In genomic region chr6:158233214-158233795, GRCh38 we compare ENCODE assay signal across 1 cellular context.
TF ChIP-seq lines count a peak whose summit lies in the region.

No MANE protein-coding gene starts in this region.

TF ChIP-seq in HepG2, 621 proteins besides CTCF, POLR2A, EP300 and RAD21 (continued from another document and continues in another):
- TF ChIP-seq ELK4 (CRISPR knock-in tag; IDR thresholded peaks at IDR 0.05; ENCODE audit: borderline replicate concordance), result no peak
- TF ChIP-seq ZNF646 (CRISPR knock-in tag; IDR thresholded peaks at IDR 0.05), result no peak; the same call in 1 of the 2 replicates
- TF ChIP-seq FOSL2 (CRISPR knock-in tag; IDR thresholded peaks at IDR 0.05), result peak; percentile 32; the same call in 1 of the 2 replicates
- no peak for TF ChIP-seq SIX1 (CRISPR knock-in tag; IDR thresholded peaks at IDR 0.05; ENCODE audit: borderline replicate concordance)
- TF ChIP-seq, protein P1, sequence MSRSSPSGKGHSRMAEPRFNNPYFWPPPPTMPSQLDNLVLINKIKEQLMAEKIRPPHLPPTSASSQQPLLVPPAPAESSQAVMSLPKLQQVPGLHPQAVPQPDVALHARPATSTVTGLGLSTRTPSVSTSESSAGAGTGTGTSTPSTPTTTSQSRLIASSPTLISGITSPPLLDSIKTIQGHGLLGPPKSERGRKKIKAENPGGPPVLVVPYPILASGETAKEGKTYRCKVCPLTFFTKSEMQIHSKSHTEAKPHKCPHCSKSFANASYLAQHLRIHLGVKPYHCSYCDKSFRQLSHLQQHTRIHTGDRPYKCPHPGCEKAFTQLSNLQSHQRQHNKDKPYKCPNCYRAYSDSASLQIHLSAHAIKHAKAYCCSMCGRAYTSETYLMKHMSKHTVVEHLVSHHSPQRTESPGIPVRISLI (CRISPR knock-in tag; IDR thresholded peaks at IDR 0.05; ENCODE audit: borderline replicate concordance), result 0 out of 2 replicates have a peak, but pooled peaks have one; percentile 17
- TF ChIP-seq PBX2 (CRISPR knock-in tag; IDR thresholded peaks at IDR 0.05), result no peak
- TF ChIP-seq SMARCE1 (IDR thresholded peaks at IDR 0.05; ENCODE audit: borderline replicate concordance), result no peak
- TF ChIP-seq MBD4 (IDR thresholded peaks at IDR 0.05; ENCODE audit: borderline replicate concordance, low read length), result no peak
- TF ChIP-seq HMGXB3 (CRISPR knock-in tag; IDR thresholded peaks at IDR 0.05; ENCODE audit: borderline replicate concordance), result no peak
- 0 out of 2 replicates have a peak, but pooled peaks have one; percentile 16 for TF ChIP-seq ZNF354B (CRISPR knock-in tag; IDR thresholded peaks at IDR 0.05)
- no peak for TF ChIP-seq ZNF687 (CRISPR knock-in tag; IDR thresholded peaks at IDR 0.05)
- TF ChIP-seq KLF16 (CRISPR knock-in tag; IDR thresholded peaks at IDR 0.05), result no peak
- TF ChIP-seq ZBTB2 (CRISPR knock-in tag; IDR thresholded peaks at IDR 0.05; ENCODE audit: low read depth), result no peak; the same call in 1 of the 2 replicates
- no peak for TF ChIP-seq SOX5 (CRISPR knock-in tag; IDR thresholded peaks at IDR 0.05; ENCODE audit: borderline replicate concordance)
- no peak for TF ChIP-seq LRRFIP1 (CRISPR knock-in tag; conservative IDR thresholded peaks at IDR 0.05)
- TF ChIP-seq, protein P2, sequence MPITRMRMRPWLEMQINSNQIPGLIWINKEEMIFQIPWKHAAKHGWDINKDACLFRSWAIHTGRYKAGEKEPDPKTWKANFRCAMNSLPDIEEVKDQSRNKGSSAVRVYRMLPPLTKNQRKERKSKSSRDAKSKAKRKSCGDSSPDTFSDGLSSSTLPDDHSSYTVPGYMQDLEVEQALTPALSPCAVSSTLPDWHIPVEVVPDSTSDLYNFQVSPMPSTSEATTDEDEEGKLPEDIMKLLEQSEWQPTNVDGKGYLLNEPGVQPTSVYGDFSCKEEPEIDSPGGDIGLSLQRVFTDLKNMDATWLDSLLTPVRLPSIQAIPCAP (CRISPR knock-in tag; IDR thresholded peaks at IDR 0.05; ENCODE audit: low read depth), result no peak
- TF ChIP-seq SIN3B (IDR thresholded peaks at IDR 0.05; ENCODE audit: low read length), result no peak
- no peak for TF ChIP-seq ZNF367 (CRISPR knock-in tag; IDR thresholded peaks at IDR 0.05; ENCODE audit: borderline replicate concordance)
- TF ChIP-seq TRIM24 (CRISPR knock-in tag; IDR thresholded peaks at IDR 0.05), result no peak
- no peak for TF ChIP-seq RBFOX2 (IDR thresholded peaks at IDR 0.05; ENCODE audit: low read depth, low read length)
